Comparison of ENCODE assay signal across 8 cellular contexts in genomic region chr3:197028711-197029510, GRCh38. TPM values are rescaled to one million over a fixed set of nuclear protein-coding genes. Genes with fewer than 3 reads are reported as not detected.
DNase-seq lines count a peak whose midpoint lies in the region; ATAC-seq, FAIRE-seq and TF ChIP-seq lines count a peak whose summit lies in the region.

No MANE protein-coding gene starts in this region.

- H3K4me1 ChIP-seq in RWPE2 (ENCODE audit: insufficient read depth, poor library complexity, severe bottlenecking) (peaks cover 11% of the 10 kb centered on the region), endothelial cell of umbilical vein (ENCODE audit: control insufficient read depth, extremely low read depth, insufficient read depth, low read length) (peaks cover 9% of the 10 kb centered on the region), neural progenitor cell (no peaks in the 10 kb centered on the region)

- H3K4me2 ChIP-seq in endothelial cell of umbilical vein (ENCODE audit: insufficient read depth, low read length) (peak overlapping the region; percentile 9), neural progenitor cell (peak overlapping the region; percentile 92)

- H3K9me3 Mint-ChIP-seq in HFFc6 (no peaks in the 10 kb centered on the region), neural progenitor cell (no peaks in the 10 kb centered on the region)

- H4K20me1 ChIP-seq in endothelial cell of umbilical vein (replicated peaks; ENCODE audit: control insufficient read depth, extremely low read depth, insufficient read depth, low read length) (no peaks in the 10 kb centered on the region), neural progenitor cell (ENCODE audit: low read depth) (no peaks in the 10 kb centered on the region)

- H3K27me3 ChIP-seq in RWPE2 (ENCODE audit: insufficient read depth, poor library complexity, severe bottlenecking), result no peaks in the 10 kb centered on the region
- peaks cover 3 to 6% of the 10 kb centered on the region in 2 experiments for H3K27me3 ChIP-seq in endothelial cell of umbilical vein (ENCODE audit: control insufficient read depth in 2 of 2, insufficient read depth in 2 of 2, low read length in 2 of 2)
- peaks cover 29% of the 10 kb centered on the region for H3K27me3 ChIP-seq in neural progenitor cell

- peak overlapping the region; percentile 52 for H2AFZ ChIP-seq in endothelial cell of umbilical vein (ENCODE audit: low read depth, low read length)
- peak overlapping the region; percentile 100 for H2AFZ ChIP-seq in neural progenitor cell (replicated peaks)

- H3K9me3 ChIP-seq in RWPE2 (ENCODE audit: severe bottlenecking) (no peaks in the 10 kb centered on the region), endothelial cell of umbilical vein (replicated peaks; ENCODE audit: control insufficient read depth, insufficient read depth, low read length) (no peaks in the 10 kb centered on the region), neural progenitor cell (ENCODE audit: low read depth) (no peaks in the 10 kb centered on the region)

- no peak for ATAC-seq in RWPE2 (ENCODE audit: low read depth)

- H3K36me3 Mint-ChIP-seq in HFFc6 (ENCODE audit: low read depth), result no peaks in the 10 kb centered on the region
- no peaks in the 10 kb centered on the region for H3K36me3 Mint-ChIP-seq in neural progenitor cell

- CTCF ChIA-PET in endothelial cell of umbilical vein (lab: Charles Lee), result interaction anchor here (0.6 to 4.9 kb wide), 13 partner anchors 8 to 497 kb away, joined by 3 to 40 read pairs (median 5); no protein-coding TSS in a partner anchor

- no peak for TF ChIP-seq CTCF in HFFc6 (IDR thresholded peaks at IDR 0.05)
- TF ChIP-seq CTCF in RWPE2 (IDR thresholded peaks at IDR 0.05; ENCODE audit: poor library complexity, severe bottlenecking), result no peak
- TF ChIP-seq CTCF in endothelial cell of umbilical vein (IDR thresholded peaks at IDR 0.05; ENCODE audit: extremely low read depth in 1 of 2, insufficient read depth in 1 of 2, low read depth in 1 of 2, low read length in 2 of 2), result no peak
- TF ChIP-seq CTCF in neural progenitor cell (IDR thresholded peaks at IDR 0.05), result no peak

- dilution Hi-C loops in endothelial cell of umbilical vein (cut with MboI; ENCODE audit: extremely low pct_ligation_motif_present, low sequenced_read_pairs), result no loop called here

- H3K4me3 ChIP-seq in RWPE2 (ENCODE audit: severe bottlenecking) (peak overlapping the region; percentile 59), endothelial cell of umbilical vein (replicated peaks in 1 of 3; ENCODE audit: insufficient read depth in 1 of 3, low read depth in 1 of 3, low read length in 3 of 3) (no peak overlapping the region), neural progenitor cell (peak overlapping the region; percentile 75)

- H3K9ac ChIP-seq in endothelial cell of umbilical vein (replicated peaks; ENCODE audit: extremely low read depth, insufficient read depth, low read length) (no peak overlapping the region), neural progenitor cell (no peak overlapping the region)

- POLR2A ChIA-PET in endothelial cell of umbilical vein (lab: Charles Lee), result no interaction called here

- no peaks in the 10 kb centered on the region for H3K79me2 ChIP-seq in endothelial cell of umbilical vein (ENCODE audit: control insufficient read depth, insufficient read depth, low read length)
- H3K79me2 ChIP-seq in neural progenitor cell (ENCODE audit: low read depth), result no peaks in the 10 kb centered on the region

- BruUV-seq in endothelial cell of umbilical vein (replicated peaks; lab: Mats Ljungman, UMichigan), result no TSS peak

- H3K36me3 ChIP-seq in RWPE2 (ENCODE audit: low read depth) (no peaks in the 10 kb centered on the region), endothelial cell of umbilical vein (ENCODE audit: control insufficient read depth in 2 of 2, extremely low read depth in 1 of 2, insufficient read depth in 2 of 2, low read length in 2 of 2) (no peaks in the 10 kb centered on the region), neural progenitor cell (no peaks in the 10 kb centered on the region)

- H3K27me3 Mint-ChIP-seq in HFFc6 (ENCODE audit: insufficient read depth), result peaks cover 11% of the 10 kb centered on the region
- H3K27me3 Mint-ChIP-seq in neural progenitor cell (ENCODE audit: insufficient read depth, low read depth), result peaks cover 22% of the 10 kb centered on the region

- TF ChIP-seq POLR2A in endothelial cell of umbilical vein (IDR thresholded peaks at IDR 0.05; ENCODE audit: low read depth, low read length), result no peak

- H3K4me1 Mint-ChIP-seq in HFFc6 (ENCODE audit: low read depth), result peaks cover 20% of the 10 kb centered on the region
- peaks cover 15% of the 10 kb centered on the region for H3K4me1 Mint-ChIP-seq in neural progenitor cell

- H3K27ac ChIP-seq in RWPE2 (ENCODE audit: poor library complexity, severe bottlenecking) (no peak overlapping the region), endothelial cell of umbilical vein (ENCODE audit: insufficient read depth, low read depth, low read length) (no peak overlapping the region), neural progenitor cell (no peak overlapping the region)

- no peaks in the 10 kb centered on the region for H3K9me1 ChIP-seq in endothelial cell of umbilical vein (replicated peaks; ENCODE audit: control insufficient read depth, extremely low read depth, insufficient read depth, low read length)

- H3K27ac Mint-ChIP-seq in HFFc6 (0 out of 2 replicates have a peak overlapping the region, but pooled peaks have one; percentile 40), neural progenitor cell (no peak overlapping the region)

- DNase-seq in NCI-H748 (lab: John Stamatoyannopoulos, UW; ENCODE audit: unreplicated experiment) (peak; percentile 36), NCI-H748 treated with DMSO at 0.1 percent for 48 hours (lab: John Stamatoyannopoulos, UW) (no peak), HFFc6 (no peak), RWPE2 (ENCODE audit: low spot score) (peak; percentile 61), endothelial cell of umbilical vein (ENCODE audit: low read depth, low spot score) (no peak), neural progenitor cell (ENCODE audit: low spot score) (peak; percentile 35), NCI-H446 (lab: John Stamatoyannopoulos, UW) (no peak)
- no peak for DNase-seq in central memory CD4-positive, alpha-beta T cell

- H3K4me3 Mint-ChIP-seq in HFFc6 (peak overlapping the region; percentile 66), neural progenitor cell (peak overlapping the region; percentile 76)

- peaks cover 5% of the 10 kb centered on the region for H3F3A ChIP-seq in neural progenitor cell (ENCODE audit: low read depth)

- no peak for FAIRE-seq in endothelial cell of umbilical vein (lab: Jason Lieb, UNC)

- intact Hi-C loops in endothelial cell of umbilical vein (cut with micrococcal nuclease), result no loop called here

TF ChIP-seq in endothelial cell of umbilical vein, 7 proteins besides CTCF, POLR2A, EP300 and RAD21:
- no peak for TF ChIP-seq JUN (IDR thresholded peaks at IDR 0.05; ENCODE audit: borderline replicate concordance, insufficient read depth, insufficient read length, low read depth)
- TF ChIP-seq GATA2 (IDR thresholded peaks at IDR 0.05; ENCODE audit: insufficient read depth, insufficient read length, low read depth, low read length), result no peak
- peak; percentile 53 for TF ChIP-seq EZH2 (IDR thresholded peaks at IDR 0.05; ENCODE audit: borderline replicate concordance, low read depth, low read length, severe bottlenecking)
- TF ChIP-seq POLR2AphosphoS5 (IDR thresholded peaks at IDR 0.05; ENCODE audit: insufficient read depth, low read depth, low read length), result no peak
- TF ChIP-seq MYC (IDR thresholded peaks at IDR 0.05; ENCODE audit: low read depth, low read length), result no peak

RNA-seq across cellular contexts. Expression of gene MELTF, which starts 0.7 kb away (rescaled TPM):
- 1 to 10 TPM; 1.1 to 3.8 (median 2.5) TPM for total RNA-seq in HFFc6 (2021; fragmentation: NEBNext Ultra II Directional; extraction: Animal tissue kit (Norgen Biotek cat#: 25700))
- total RNA-seq in endothelial cell of umbilical vein (1.3 and 2.3 TPM in 2 replicates), neural progenitor cell (ENCODE audit: low replicate concordance) (0.28 and 4.2 TPM in 2 replicates)
- polyA plus RNA-seq in endothelial cell of umbilical vein, result 0.59 and 1.2 TPM in 2 replicates
- polyA plus RNA-seq in endothelial cell of umbilical vein (2011; cell fraction: cytosol; rRNA removed), result 0.45 and 0.63 TPM in 2 replicates
- polyA plus RNA-seq in endothelial cell of umbilical vein (2011; cell fraction: nucleus; rRNA removed), result 1.4 and 1.9 TPM in 2 replicates
- polyA plus RNA-seq in endothelial cell of umbilical vein (2012), result 0.47 and 1.3 TPM in 2 replicates
- polyA minus RNA-seq in endothelial cell of umbilical vein, result 0.76 and 1.8 TPM in 2 replicates
- polyA minus RNA-seq in endothelial cell of umbilical vein (2011; cell fraction: cytosol; rRNA and poly(A)+ RNA removed), result 1.7 TPM
- 1.9 and 2.0 TPM in 2 replicates for polyA minus RNA-seq in endothelial cell of umbilical vein (2011; cell fraction: nucleus; rRNA and poly(A)+ RNA removed)

Comparison
In these comparisons a context has a peak if more than half of its experiments do, and no peak if none do; other contexts are left out.
1. DNase-seq: peak in NCI-H748 (single experiment), RWPE2 (single experiment) and neural progenitor cell (single experiment); none in NCI-H748 treated with DMSO at 0.1 percent for 48 hours (single experiment), HFFc6 (single experiment), endothelial cell of umbilical vein (single experiment), NCI-H446 (0 of 2) and central memory CD4-positive, alpha-beta T cell (single experiment).
2. H3K4me3 ChIP-seq: peak in RWPE2 (single experiment) and neural progenitor cell (single experiment); none in endothelial cell of umbilical vein (0 of 3).